In genomic region chr5:125357660-125358059, GRCh38 we compare ENCODE assay signal across 23 cellular contexts.
DNase-seq lines count a peak whose midpoint lies in the region; ATAC-seq and TF ChIP-seq lines count a peak whose summit lies in the region.
"Had no signal": no experiment of that assay in that cellular context is flagged by ENCODE, and none has a peak within 500 bp of the region (broad histone marks: within the 10 kb centered on the region; RNA-seq: fewer than 3 reads in every experiment).

No MANE protein-coding gene starts in this region.

- DNase-seq in EH (ENCODE audit: low read depth): peak; percentile 69
- peak; percentile 83 for DNase-seq in M059J (ENCODE audit: low read depth)
- DNase-seq in WTC11 (ENCODE audit: low spot score): no peak
- DNase-seq in neural progenitor cell (ENCODE audit: low spot score): no peak
- no peak for DNase-seq in stimulated activated CD4-positive, alpha-beta T cell treated with anti-CD3 and anti-CD28 coated beads, Interleukin-4, amount 100 ng/mL, for 4 hours
- no peak for DNase-seq in dorsolateral prefrontal cortex
- no peak for DNase-seq in NCI-H446 treated with DMSO at 0.1 percent for 48 hours (lab: John Stamatoyannopoulos, UW)
- DNase-seq: activated CD4-positive, alpha-beta T cell treated with anti-CD3 and anti-CD28 coated beads for 48 hours; aorta; CD4-positive, CD25-positive, alpha-beta regulatory T cell; central memory CD4-positive, alpha-beta T cell; DMS 273 treated with DMSO at 0.1 percent for 48 hours; H9; KBM-7; NCI-H1048; NCI-H2171; OCI-M1; SIG-M5; stimulated activated CD4-positive, alpha-beta T cell treated with anti-CD3 and anti-CD28 coated beads, Interleukin-1b, Interleukin-23, amount 100 ng/mL, for 48 hours; T-helper 1 cell had no signal

- POLR2A ChIA-PET in WTC11 (lab: Charles Lee): no interaction called here

- H3K9me3 Mint-ChIP-seq in WTC11 (peaks cover 29% of the 10 kb centered on the region), neural progenitor cell (peaks cover 55% of the 10 kb centered on the region)

- H3K27ac Mint-ChIP-seq in WTC11 (no peak overlapping the region), neural progenitor cell (peak overlapping the region; percentile 66)
- H3K27ac Mint-ChIP-seq: activated naive CD4-positive, alpha-beta T cell treated with anti-CD3 and anti-CD28 coated beads, Interleukin-2, amount 50 U/mL, for 72 hours; CD4-positive, CD25-positive, alpha-beta regulatory T cell; stimulated activated effector memory CD8-positive, alpha-beta T cell treated with anti-CD3 and anti-CD28 coated beads, Interleukin-12 subunit alpha, Interleukin-12 subunit beta, amount 100 ng/mL, for 72 hours had no signal

- peak overlapping the region; percentile 28 for H2AFZ ChIP-seq in neural progenitor cell (replicated peaks)

- ATAC-seq in WTC11: no peak
- ATAC-seq: activated naive CD4-positive, alpha-beta T cell treated with anti-CD3 and anti-CD28 coated beads, Interleukin-2, amount 50 U/mL, for 72 hours; stimulated activated effector memory CD8-positive, alpha-beta T cell treated with anti-CD3 and anti-CD28 coated beads, Interleukin-12 subunit alpha, Interleukin-12 subunit beta, amount 100 ng/mL, for 72 hours had no signal

- no peaks in the 10 kb centered on the region for H3K79me2 ChIP-seq in neural progenitor cell (ENCODE audit: low read depth)

- no peaks in the 10 kb centered on the region for H4K20me1 ChIP-seq in neural progenitor cell (ENCODE audit: low read depth)

- no peak overlapping the region for H3K9ac ChIP-seq in neural progenitor cell

- H3K4me2 ChIP-seq in neural progenitor cell: no peak overlapping the region

- no peaks in the 10 kb centered on the region for H3K36me3 ChIP-seq in neural progenitor cell

- no peak for TF ChIP-seq CTCF in WTC11 (IDR thresholded peaks at IDR 0.05)
- no peak for TF ChIP-seq CTCF in neural progenitor cell (IDR thresholded peaks at IDR 0.05)
- no peak for TF ChIP-seq CTCF in dorsolateral prefrontal cortex (IDR thresholded peaks at IDR 0.05 in 54 of 56, conservative IDR thresholded peaks at IDR 0.05 in 2 of 56; ENCODE audit: low read depth in 1 of 56, partially characterized antibody in 56 of 56)

- no peaks in the 10 kb centered on the region for H3K4me1 ChIP-seq in neural progenitor cell

- CTCF ChIA-PET in WTC11 (lab: Charles Lee): no interaction called here

- intact Hi-C loops in dorsolateral prefrontal cortex (cut with DNase I): no loop called here

- H3K4me3 Mint-ChIP-seq in WTC11 (no peak overlapping the region), neural progenitor cell (no peak overlapping the region)
- H3K4me3 Mint-ChIP-seq: CD4-positive, CD25-positive, alpha-beta regulatory T cell; H9; stimulated activated effector memory CD8-positive, alpha-beta T cell treated with anti-CD3 and anti-CD28 coated beads, Interleukin-12 subunit alpha, Interleukin-12 subunit beta, amount 100 ng/mL, for 72 hours had no signal

- H3K27ac ChIP-seq in neural progenitor cell (no peak overlapping the region), dorsolateral prefrontal cortex (no peak overlapping the region)
- H3K27ac ChIP-seq: skin epidermis had no signal

- H3K27me3 Mint-ChIP-seq in WTC11 (ENCODE audit: low read depth): no peaks in the 10 kb centered on the region; the same call in 1 of the 2 replicates
- H3K27me3 Mint-ChIP-seq in neural progenitor cell (ENCODE audit: insufficient read depth, low read depth): peaks cover 10% of the 10 kb centered on the region
- H3K27me3 Mint-ChIP-seq: CD4-positive, CD25-positive, alpha-beta regulatory T cell had no signal

- peaks cover 13% of the 10 kb centered on the region for H3K4me1 Mint-ChIP-seq in WTC11
- peaks cover 4% of the 10 kb centered on the region for H3K4me1 Mint-ChIP-seq in neural progenitor cell
- H3K4me1 Mint-ChIP-seq: CD4-positive, CD25-positive, alpha-beta regulatory T cell; stimulated activated effector memory CD8-positive, alpha-beta T cell treated with anti-CD3 and anti-CD28 coated beads, Interleukin-12 subunit alpha, Interleukin-12 subunit beta, amount 100 ng/mL, for 72 hours had no signal

- H3K9me3 ChIP-seq in neural progenitor cell (ENCODE audit: low read depth): no peaks in the 10 kb centered on the region

- H3F3A ChIP-seq in neural progenitor cell (ENCODE audit: low read depth): no peaks in the 10 kb centered on the region

- H3K4me3 ChIP-seq in neural progenitor cell (no peak overlapping the region), dorsolateral prefrontal cortex (no peak overlapping the region)
- H3K4me3 ChIP-seq: skin epidermis had no signal

- H3K27me3 ChIP-seq in neural progenitor cell: no peaks in the 10 kb centered on the region
- no peaks in the 10 kb centered on the region for H3K27me3 ChIP-seq in dorsolateral prefrontal cortex

- H3K36me3 Mint-ChIP-seq in WTC11: peaks cover 14% of the 10 kb centered on the region
- H3K36me3 Mint-ChIP-seq in neural progenitor cell: peaks cover 28% of the 10 kb centered on the region
- H3K36me3 Mint-ChIP-seq: CD4-positive, CD25-positive, alpha-beta regulatory T cell; stimulated activated effector memory CD8-positive, alpha-beta T cell treated with anti-CD3 and anti-CD28 coated beads, Interleukin-12 subunit alpha, Interleukin-12 subunit beta, amount 100 ng/mL, for 72 hours had no signal

TF ChIP-seq in WTC11, 78 proteins besides CTCF, POLR2A, EP300 and RAD21:
- TF ChIP-seq RELA (CRISPR knock-in tag; IDR thresholded peaks at IDR 0.05; ENCODE audit: borderline replicate concordance) (no peak), ZNF317 (CRISPR knock-in tag; IDR thresholded peaks at IDR 0.05; ENCODE audit: borderline replicate concordance, low read depth) (no peak), OVOL2 (CRISPR knock-in tag; IDR thresholded peaks at IDR 0.05; ENCODE audit: borderline replicate concordance) (no peak), ZNF232 (CRISPR knock-in tag; IDR thresholded peaks at IDR 0.05) (no peak), FOXJ3 (CRISPR knock-in tag; IDR thresholded peaks at IDR 0.05; ENCODE audit: borderline replicate concordance) (no peak), PREB (CRISPR knock-in tag; IDR thresholded peaks at IDR 0.05; ENCODE audit: borderline replicate concordance) (no peak), ZNF423 (CRISPR knock-in tag; IDR thresholded peaks at IDR 0.05) (peak; percentile 41; the same call in 1 of the 2 replicates)
- TF ChIP-seq, protein P1, sequence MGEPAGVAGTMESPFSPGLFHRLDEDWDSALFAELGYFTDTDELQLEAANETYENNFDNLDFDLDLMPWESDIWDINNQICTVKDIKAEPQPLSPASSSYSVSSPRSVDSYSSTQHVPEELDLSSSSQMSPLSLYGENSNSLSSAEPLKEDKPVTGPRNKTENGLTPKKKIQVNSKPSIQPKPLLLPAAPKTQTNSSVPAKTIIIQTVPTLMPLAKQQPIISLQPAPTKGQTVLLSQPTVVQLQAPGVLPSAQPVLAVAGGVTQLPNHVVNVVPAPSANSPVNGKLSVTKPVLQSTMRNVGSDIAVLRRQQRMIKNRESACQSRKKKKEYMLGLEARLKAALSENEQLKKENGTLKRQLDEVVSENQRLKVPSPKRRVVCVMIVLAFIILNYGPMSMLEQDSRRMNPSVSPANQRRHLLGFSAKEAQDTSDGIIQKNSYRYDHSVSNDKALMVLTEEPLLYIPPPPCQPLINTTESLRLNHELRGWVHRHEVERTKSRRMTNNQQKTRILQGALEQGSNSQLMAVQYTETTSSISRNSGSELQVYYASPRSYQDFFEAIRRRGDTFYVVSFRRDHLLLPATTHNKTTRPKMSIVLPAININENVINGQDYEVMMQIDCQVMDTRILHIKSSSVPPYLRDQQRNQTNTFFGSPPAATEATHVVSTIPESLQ (CRISPR knock-in tag; IDR thresholded peaks at IDR 0.05): no peak

Comparison
In these comparisons a context has a peak if more than half of its experiments do, and no peak if none do; other contexts are left out.
1. DNase-seq: peak in EH (single experiment) and M059J (single experiment); none in WTC11 (single experiment), neural progenitor cell (single experiment), stimulated activated CD4-positive, alpha-beta T cell treated with anti-CD3 and anti-CD28 coated beads, Interleukin-4, amount 100 ng/mL, for 4 hours (0 of 2), dorsolateral prefrontal cortex (0 of 10) and NCI-H446 treated with DMSO at 0.1 percent for 48 hours (single experiment).